Comparison of ENCODE assay signal across 17 cellular contexts in the genomic region with DNA sequence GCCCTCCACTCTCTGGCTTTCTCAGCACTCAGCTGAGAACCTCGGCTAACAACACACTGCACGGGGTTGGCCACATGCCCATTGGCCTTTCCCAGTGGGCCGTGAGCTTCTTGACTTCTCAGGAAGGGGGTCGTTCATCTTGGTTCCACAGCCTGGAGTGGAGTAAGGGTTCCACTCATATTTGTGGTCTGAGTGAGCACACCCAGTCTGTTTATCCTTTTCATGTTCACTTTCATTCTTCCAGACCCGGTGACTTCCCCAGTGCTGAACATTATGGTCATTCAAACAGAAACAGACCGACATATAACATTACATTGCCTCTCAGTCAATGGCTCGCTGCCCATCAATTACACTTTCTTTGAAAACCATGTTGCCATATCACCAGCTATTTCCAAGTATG. TPM values are rescaled to one million over a fixed set of nuclear protein-coding genes. Genes with fewer than 3 reads are reported as not detected.
A peak's percentile ranks its signal among the peaks of the same experiment; 100 is the strongest.
DNase-seq lines count a peak whose midpoint lies in the region; ATAC-seq, FAIRE-seq and TF ChIP-seq lines count a peak whose summit lies in the region.
"Had no signal": no experiment of that assay in that cellular context is flagged by ENCODE, and none has a peak within 500 bp of the region (broad histone marks: within the 10 kb centered on the region; RNA-seq: fewer than 3 reads in every experiment).

No MANE protein-coding gene starts in this region.

- POLR2A ChIA-PET in IMR-90 (lab: Charles Lee; ENCODE audit: unreplicated experiment) = interaction anchor here (0.7 kb wide), 1 partner anchor 35 kb away, joined by 3 read pairs; no protein-coding TSS in a partner anchor
- POLR2A ChIA-PET in GM12878 (lab: Charles Lee) = interaction anchor here (1.8 kb wide), 1 partner anchor 39 kb away, joined by 7 read pairs; the partner anchor contains the start of gene POLG2

- H4K91ac ChIP-seq in IMR-90 (ENCODE audit: insufficient read depth, low read depth, low read length) (no peak overlapping the region), mesenchymal stem cell (ENCODE audit: low read length) (no peak overlapping the region)

- RAD21 ChIA-PET in GM12878 (lab: Charles Lee; ENCODE audit: unreplicated experiment) = interaction anchor here (1.9 to 2.1 kb wide), 2 partner anchors 34 to 37 kb away, joined by 6 to 9 read pairs; no protein-coding TSS in a partner anchor

- H4K20me1 ChIP-seq in IMR-90 (ENCODE audit: insufficient read depth, low read length) = no peaks in the 10 kb centered on the region
- no peaks in the 10 kb centered on the region for H4K20me1 ChIP-seq in GM12878 (ENCODE audit: control insufficient read depth, insufficient read depth)

- dilution Hi-C loops in IMR-90 (cut with HindIII; ENCODE audit: low sequenced_read_pairs, unreplicated experiment) = no loop called here

- H3K14ac ChIP-seq in IMR-90 (replicated peaks; ENCODE audit: low read depth, low read length) (no peak overlapping the region; the same call in 1 of the 2 replicates), mesenchymal stem cell (ENCODE audit: low read length in 2 of 2) (no peak overlapping the region)

- H3K9ac ChIP-seq in IMR-90 (ENCODE audit: low read depth, low read length) (no peak overlapping the region), GM12878 (ENCODE audit: control insufficient read depth, insufficient read depth, low read length) (no peak overlapping the region), mesenchymal stem cell (ENCODE audit: low read length) (peak overlapping the region; percentile 32)
- H3K9ac ChIP-seq: parathyroid adenoma had no signal

- intact Hi-C loops in IMR-90 (cut with micrococcal nuclease) = no loop called here
- intact Hi-C loops in GM12878 (cut with micrococcal nuclease; ENCODE audit: unreplicated experiment) = no loop called here

- H3K9me3 Mint-ChIP-seq in T-helper 2 cell treated with Interferon-gamma antibody and Interleukin-4, amounts not matched to agents 5 μg/mL and 100 μg/mL, for 36 hours = peaks cover 5% of the 10 kb centered on the region
- H3K9me3 Mint-ChIP-seq: activated T-cell treated with anti-CD3 and anti-CD28 coated beads, Interleukin-2, amount 50 U/mL, for 72 hours had no signal

- TF ChIP-seq POLR2A in IMR-90 (IDR thresholded peaks at IDR 0.05; ENCODE audit: low read depth, low read length) (no peak), GM12878 (IDR thresholded peaks at IDR 0.05; ENCODE audit: low read depth, low read length) (no peak)

- no peak overlapping the region for H3K27ac Mint-ChIP-seq in T-helper 2 cell treated with Interferon-gamma antibody and Interleukin-4, amounts not matched to agents 5 μg/mL and 100 μg/mL, for 36 hours
- H3K27ac Mint-ChIP-seq: activated T-cell treated with anti-CD3 and anti-CD28 coated beads, Interleukin-2, amount 50 U/mL, for 72 hours had no signal

- peak; percentile 84 for ATAC-seq in IMR-90 (ENCODE audit: low read depth)
- ATAC-seq in GM12878 = peak; percentile 62
- no peak for ATAC-seq in HG03460 (IDR thresholded peaks at IDR 0.05; ENCODE audit: unreplicated experiment)
- no peak for ATAC-seq in HG03354 (IDR thresholded peaks at IDR 0.05; ENCODE audit: poor library complexity, severe bottlenecking, unreplicated experiment)
- ATAC-seq: activated T-cell treated with anti-CD3 and anti-CD28 coated beads, Interleukin-2, amount 50 U/mL, for 72 hours; HCT116; stimulated activated naive CD8-positive, alpha-beta T cell treated with anti-CD3 and anti-CD28 coated beads, Interleukin-15, Interleukin-2, amounts not matched to agents 100 U/mL and 50 U/mL, for 24 hours had no signal

- TF ChIP-seq RAD21 in IMR-90 (IDR thresholded peaks at IDR 0.05; ENCODE audit: low read length) (no peak), GM12878 (IDR thresholded peaks at IDR 0.05; ENCODE audit: insufficient read depth, low read depth, low read length) (no peak)

- no TSS peak for BruUV-seq in IMR-90 (replicated peaks; lab: Mats Ljungman, UMichigan)
- no TSS peak for BruUV-seq in GM12878 (replicated peaks; lab: Mats Ljungman, UMichigan)

- no peak overlapping the region for H3K27ac ChIP-seq in IMR-90 (ENCODE audit: insufficient read depth, low read length)
- no peak overlapping the region for H3K27ac ChIP-seq in GM12878 (ENCODE audit: control insufficient read depth, insufficient read depth)
- peak overlapping the region; percentile 16 for H3K27ac ChIP-seq in mesenchymal stem cell (ENCODE audit: low read length, poor library complexity, severe bottlenecking)
- no peak overlapping the region for H3K27ac ChIP-seq in small intestine (ENCODE audit: low read depth in 1 of 2, low read length in 1 of 2)
- H3K27ac ChIP-seq: breast epithelium, parathyroid adenoma had no signal

- H2BK15ac ChIP-seq in IMR-90 (ENCODE audit: low read depth, low read length) = no peak overlapping the region
- H2BK15ac ChIP-seq in mesenchymal stem cell (ENCODE audit: low read depth, poor library complexity, severe bottlenecking) = no peak overlapping the region

- no peaks in the 10 kb centered on the region for H3K36me3 ChIP-seq in IMR-90 (ENCODE audit: control insufficient read depth, insufficient read depth, low read length)
- H3K36me3 ChIP-seq in GM12878 (ENCODE audit: control insufficient read depth in 2 of 2, insufficient read depth in 2 of 2, low read length in 1 of 2) = no peaks in the 10 kb centered on the region
- peaks cover 0 to 69% of the 10 kb centered on the region in 2 experiments for H3K36me3 ChIP-seq in mesenchymal stem cell (ENCODE audit: control insufficient read depth in 1 of 2, insufficient read depth in 2 of 2, low read depth in 1 of 2, low read length in 2 of 2)
- no peaks in the 10 kb centered on the region for H3K36me3 ChIP-seq in small intestine (ENCODE audit: control insufficient read depth in 2 of 2, insufficient read depth in 2 of 2, low read length in 2 of 2)
- H3K36me3 ChIP-seq: breast epithelium had no signal

- H2BK20ac ChIP-seq in IMR-90 (ENCODE audit: low read depth, low read length) = no peak overlapping the region

- in situ Hi-C loops in IMR-90 (cut with MboI; ENCODE audit: low sequenced_read_pairs) (no loop called here), GM12878 (cut with MboI) (no loop called here)

- H3K27me3 ChIP-seq in IMR-90 (ENCODE audit: control insufficient read depth, insufficient read depth, low read length) (no peaks in the 10 kb centered on the region; the same call in 1 of the 2 replicates), GM12878 (replicated peaks in 1 of 2; ENCODE audit: control insufficient read depth in 2 of 2, insufficient read depth in 2 of 2, low read length in 1 of 2) (no peaks in the 10 kb centered on the region), mesenchymal stem cell (ENCODE audit: control insufficient read depth in 1 of 2, insufficient read depth in 1 of 2, low read length in 2 of 2) (no peaks in the 10 kb centered on the region), small intestine (ENCODE audit: control insufficient read depth in 2 of 2, insufficient read depth in 2 of 2, low read length in 2 of 2) (no peaks in the 10 kb centered on the region)
- H3K27me3 ChIP-seq: breast epithelium had no signal

- H3K4ac ChIP-seq in IMR-90 (ENCODE audit: low read depth, low read length) = no peak overlapping the region
- no peak overlapping the region for H3K4ac ChIP-seq in mesenchymal stem cell (ENCODE audit: low read depth in 1 of 2, low read length in 2 of 2)

- H2BK5ac ChIP-seq in IMR-90 (ENCODE audit: low read depth, low read length, poor library complexity, severe bottlenecking) (no peak overlapping the region), mesenchymal stem cell (ENCODE audit: low read depth, low read length, poor library complexity, severe bottlenecking) (no peak overlapping the region)

- H2AFZ ChIP-seq in IMR-90 (replicated peaks; ENCODE audit: low read length, poor library complexity) (peak overlapping the region; percentile 89), GM12878 (ENCODE audit: control insufficient read depth, low read depth, low read length) (no peak overlapping the region), mesenchymal stem cell (ENCODE audit: low read depth, low read length) (no peak overlapping the region)
- H2AFZ ChIP-seq: parathyroid adenoma had no signal

- no peak overlapping the region for H2BK12ac ChIP-seq in mesenchymal stem cell (ENCODE audit: low read length in 2 of 2)

- peaks cover 14% of the 10 kb centered on the region for H3K4me1 Mint-ChIP-seq in T-helper 2 cell treated with Interferon-gamma antibody and Interleukin-4, amounts not matched to agents 5 μg/mL and 100 μg/mL, for 36 hours (ENCODE audit: low read depth)

- no peak for FAIRE-seq in GM12878 (lab: Jason Lieb, UNC)
- FAIRE-seq in small intestine (lab: Jason Lieb, UNC) = no peak
- FAIRE-seq: GM18507 had no signal

- peaks cover 11% of the 10 kb centered on the region; the same call in 1 of the 2 replicates for H3K9me1 ChIP-seq in IMR-90 (ENCODE audit: insufficient read depth, low read length)

- H3K36me3 Mint-ChIP-seq in T-helper 2 cell treated with Interferon-gamma antibody and Interleukin-4, amounts not matched to agents 5 μg/mL and 100 μg/mL, for 36 hours (ENCODE audit: low read depth) = peaks cover 5% of the 10 kb centered on the region

- H3K4me2 ChIP-seq in IMR-90 (ENCODE audit: low read depth, low read length) (peak overlapping the region; percentile 48; the same call in 1 of the 2 replicates), GM12878 (ENCODE audit: control insufficient read depth, insufficient read depth) (peak overlapping the region; percentile 35; the same call in 1 of the 2 replicates), mesenchymal stem cell (ENCODE audit: low read length, poor library complexity, severe bottlenecking) (no peak overlapping the region)

- peak overlapping the region; percentile 3; the same call in 1 of the 2 replicates for H2BK120ac ChIP-seq in IMR-90 (ENCODE audit: low read depth, low read length)
- no peak overlapping the region for H2BK120ac ChIP-seq in mesenchymal stem cell (ENCODE audit: low read depth, low read length)

- H3K79me1 ChIP-seq in IMR-90 (ENCODE audit: low read depth in 1 of 2, low read length in 2 of 2) (no peaks in the 10 kb centered on the region), mesenchymal stem cell (replicated peaks; ENCODE audit: low read length, poor library complexity, severe bottlenecking) (no peaks in the 10 kb centered on the region)

- H3K23ac ChIP-seq in IMR-90 (ENCODE audit: low read depth, low read length) = peak overlapping the region; percentile 12; the same call in 1 of the 2 replicates
- no peak overlapping the region for H3K23ac ChIP-seq in mesenchymal stem cell (ENCODE audit: low read length in 2 of 2)

- 20% methylated on average over 1 of the region's 7 CpGs; no CpG with 5 or more reads in 1 of the 2 experiments for WGBS in IMR-90 (ENCODE audit: extremely low coverage in 2 of 2, insufficient read length in 1 of 2), 2 experiments
- 76% methylated on average over 7 of the region's 7 CpGs for WGBS in GM12878 (ENCODE audit: insufficient coverage, insufficient replicate concordance, low lambda C conversion rate, missing lambda C conversion rate)
- WGBS in mesenchymal stem cell = 53% methylated on average over 7 of the region's 7 CpGs
- 64 to 83% (median 77%) methylated on average over 7 of the region's 7 CpGs for WGBS in small intestine, 3 donors

- H3K4me3 Mint-ChIP-seq in T-helper 2 cell treated with Interferon-gamma antibody and Interleukin-4, amounts not matched to agents 5 μg/mL and 100 μg/mL, for 36 hours = no peak overlapping the region
- H3K4me3 Mint-ChIP-seq: activated T-cell treated with anti-CD3 and anti-CD28 coated beads, Interleukin-2, amount 50 U/mL, for 72 hours had no signal

- DNase-seq in AG08396 (ENCODE audit: low spot score) (peak; percentile 63), IMR-90 (peak; percentile 66), GM12878 (ENCODE audit: low read depth, low spot score) (no peak), mesenchymal stem cell (peak; percentile 68), small intestine (no peak)
- no peak for DNase-seq in T-helper 2 cell treated with Interferon-gamma antibody and Interleukin-4, amounts not matched to agents 5 μg/mL and 100 μg/mL, for 36 hours (ENCODE audit: low spot score)
- DNase-seq: activated T-cell treated with anti-CD3 and anti-CD28 coated beads, Interleukin-2, amount 50 U/mL, for 72 hours; NCI-H187; stimulated activated naive CD8-positive, alpha-beta T cell treated with anti-CD3 and anti-CD28 coated beads, Interleukin-15, Interleukin-2, amounts not matched to agents 100 U/mL and 50 U/mL, for 24 hours had no signal

- H2AK9ac ChIP-seq in IMR-90 (replicated peaks; ENCODE audit: low read depth, low read length, poor library complexity) = peak overlapping the region; percentile 77

- H4K5ac ChIP-seq in IMR-90 (ENCODE audit: low read depth, low read length) = no peak overlapping the region

- H3K18ac ChIP-seq in IMR-90 (ENCODE audit: low read depth, low read length) (no peak overlapping the region), mesenchymal stem cell (ENCODE audit: low read depth in 1 of 2, low read length in 2 of 2) (no peak overlapping the region)

- SMC1A ChIA-PET in GM12878 (lab: Charles Lee; ENCODE audit: uncharacterized antibody, unreplicated experiment) = interaction anchor here (0.9 to 2.3 kb wide), 3 partner anchors 9 to 45 kb away, joined by 4 to 10 read pairs (median 5); no protein-coding TSS in a partner anchor

- no peaks in the 10 kb centered on the region for H3K27me3 Mint-ChIP-seq in T-helper 2 cell treated with Interferon-gamma antibody and Interleukin-4, amounts not matched to agents 5 μg/mL and 100 μg/mL, for 36 hours (ENCODE audit: low read depth)

- H4K8ac ChIP-seq in IMR-90 (ENCODE audit: low read depth in 2 of 2, low read length in 2 of 2) = no peak overlapping the region
- H4K8ac ChIP-seq in mesenchymal stem cell (ENCODE audit: low read length) = no peak overlapping the region

- TF ChIP-seq EP300 in GM12878 (IDR thresholded peaks at IDR 0.05; ENCODE audit: borderline replicate concordance in 1 of 2, control insufficient read depth in 1 of 2, low read depth in 2 of 2, low read length in 2 of 2) = no peak

- CTCF ChIA-PET in IMR-90 (lab: Yijun Ruan, JAX) = interaction anchor here (1.3 kb wide), 1 partner anchor 38 kb away, joined by 5 read pairs; no protein-coding TSS in a partner anchor
- CTCF ChIA-PET in GM12878 (lab: Yijun Ruan, JAX) = interaction anchor here (0.9 to 2.7 kb wide), 6 partner anchors 8 to 137 kb away, joined by 3 to 12 read pairs (median 4); partner anchors contain the start of gene MILR1

- H3K56ac ChIP-seq in IMR-90 (ENCODE audit: extremely low read depth, insufficient read depth, low read length) = no peak overlapping the region

- H3K4me3 ChIP-seq in IMR-90 (ENCODE audit: insufficient read depth, low read depth, low read length) (no peak overlapping the region), GM12878 (no peak overlapping the region), mesenchymal stem cell (ENCODE audit: insufficient read depth in 1 of 2, low read depth in 1 of 2, low read length in 2 of 2) (peak overlapping the region in 1 of 2 experiments; percentile 36), small intestine (ENCODE audit: low read depth in 1 of 2, low read length in 2 of 2) (no peak overlapping the region)
- H3K4me3 ChIP-seq: breast epithelium, lung had no signal

- H3K79me2 ChIP-seq in GM12878 (ENCODE audit: control insufficient read depth, insufficient read depth, low read length) = no peaks in the 10 kb centered on the region
- H3K79me2 ChIP-seq: parathyroid adenoma had no signal

- no peak overlapping the region for H2AK5ac ChIP-seq in IMR-90 (ENCODE audit: low read depth, low read length)
- no peak overlapping the region for H2AK5ac ChIP-seq in mesenchymal stem cell (ENCODE audit: low read length, severe bottlenecking)

- TF ChIP-seq CTCF in IMR-90 (conservative IDR thresholded peaks at IDR 0.05; ENCODE audit: low read depth, low read length) (no peak), GM12878 (IDR thresholded peaks at IDR 0.05 in 2 of 3, conservative IDR thresholded peaks at IDR 0.05 in 1 of 3; ENCODE audit: control insufficient read depth in 2 of 3, extremely low read depth in 1 of 3, insufficient read depth in 1 of 3, low read depth in 3 of 3, low read length in 3 of 3) (no peak)

- H3K4me1 ChIP-seq in IMR-90 (ENCODE audit: control insufficient read depth, insufficient read depth, low read length) (peaks cover 8% of the 10 kb centered on the region), GM12878 (ENCODE audit: control insufficient read depth, insufficient read depth, low read length) (peaks cover 20% of the 10 kb centered on the region), mesenchymal stem cell (ENCODE audit: control insufficient read depth, insufficient read depth, low read depth, low read length) (peaks cover 17% of the 10 kb centered on the region), small intestine (ENCODE audit: control insufficient read depth in 2 of 2, insufficient read depth in 1 of 2, low read depth in 1 of 2, low read length in 1 of 2) (no peaks in the 10 kb centered on the region)
- H3K4me1 ChIP-seq: breast epithelium, parathyroid adenoma had no signal

- no peaks in the 10 kb centered on the region for H3K9me3 ChIP-seq in IMR-90 (ENCODE audit: control insufficient read depth, insufficient read depth, low read length)
- H3K9me3 ChIP-seq in GM12878 (replicated peaks; ENCODE audit: control insufficient read depth, insufficient read depth, low read length) = no peaks in the 10 kb centered on the region; the same call in 2 of the 3 replicates
- no peaks in the 10 kb centered on the region for H3K9me3 ChIP-seq in mesenchymal stem cell (ENCODE audit: control insufficient read depth, low read length)
- H3K9me3 ChIP-seq in small intestine (ENCODE audit: control insufficient read depth, low read depth) = no peaks in the 10 kb centered on the region
- H3K9me3 ChIP-seq: breast epithelium had no signal

RNA-seq across cellular contexts. Expression of gene MILR1, which starts 8.2 kb away (rescaled TPM):
- total RNA-seq in IMR-90 (2012; rRNA removed) (0.36 and 0.56 TPM in 2 replicates), GM12878 (2014; rRNA removed) (15.4 and 17.8 TPM in 2 replicates), GM12878 (2014; rRNA removed; fragmentation: Illumina TruSeq; extraction: Trizol) (24.0 and 24.6 TPM in 2 replicates), GM12878 (2021) (13.2 and 16.7 TPM in 2 replicates)
- polyA plus RNA-seq in IMR-90 (2012; rRNA removed) (0.23 and 0.44 TPM in 2 replicates), GM12878 (2011; rRNA removed) (2.0 and 2.4 TPM in 2 replicates), GM12878 (2014; fragmentation: Illumina TruSeq; extraction: Trizol) (47.2 and 54.1 TPM in 2 replicates), GM12878 (2014; fragmentation: Nextera tagmentation; extraction: Ambion mirVana) (10 to 100 TPM; 16.2 to 25.0 TPM), GM12878 (2014; rRNA removed) (16.4 and 19.2 TPM in 2 replicates), GM12878 (2016; fragmentation: Nextera tagmentation; extraction: Ambion mirVana) (1 to 10 TPM; 2.8 to 4.3 TPM), small intestine (1 to 10 TPM; 2.0 to 5.4 (median 3.8) TPM)
- 0.05 and 1.2 TPM in 2 replicates for polyA plus RNA-seq in IMR-90 (2012; cell fraction: cytosol; rRNA removed)
- 0.18 and 0.78 TPM in 2 replicates for polyA plus RNA-seq in IMR-90 (2012; cell fraction: nucleus; rRNA removed; ENCODE audit: low replicate concordance)
- total RNA-seq in GM12878 (2013; cell fraction: nucleolus; rRNA removed) = 8.4 and 8.8 TPM in 2 replicates
- polyA plus RNA-seq in GM12878 (2011; ENCODE audit: low read depth) = 3.6 TPM
- polyA plus RNA-seq in GM12878 (2011; cell fraction: cytosol; rRNA removed) = 2.1 and 3.8 TPM in 2 replicates
- 0.94 and 3.6 TPM in 2 replicates for polyA plus RNA-seq in GM12878 (2011; cell fraction: nucleus; rRNA removed)
- 3.4 and 5.0 TPM in 2 replicates for polyA plus RNA-seq in GM12878 (2012)
- polyA minus RNA-seq in GM12878 (2011; rRNA and poly(A)+ RNA removed) = 1.9 and 3.1 TPM in 2 replicates
- polyA minus RNA-seq in GM12878 (2011; cell fraction: cytosol; rRNA and poly(A)+ RNA removed) = not detected in 2 replicates
- 0.67 and 0.85 TPM in 2 replicates for polyA minus RNA-seq in GM12878 (2011; cell fraction: nucleus; rRNA and poly(A)+ RNA removed)
- polyA plus RNA-seq in mesenchymal stem cell (2013, experiment 1 of 2) = 6.6 TPM
- polyA plus RNA-seq in mesenchymal stem cell (2013, experiment 2 of 2) = 7.6 TPM
- total RNA-seq: G401 had no signal

RNA-seq across cellular contexts. Expression of gene POLG2, which starts 39.7 kb away (rescaled TPM):
- total RNA-seq in IMR-90 (2012; rRNA removed) (7.0 and 9.2 TPM in 2 replicates), GM12878 (2014; rRNA removed) (17.1 and 18.0 TPM in 2 replicates), GM12878 (2014; rRNA removed; fragmentation: Illumina TruSeq; extraction: Trizol) (22.0 and 22.8 TPM in 2 replicates), GM12878 (2021) (20.6 and 27.3 TPM in 2 replicates)
- polyA plus RNA-seq in IMR-90 (2012; rRNA removed) (6.6 and 7.7 TPM in 2 replicates), GM12878 (2011; rRNA removed) (24.8 and 32.9 TPM in 2 replicates), GM12878 (2014; fragmentation: Illumina TruSeq; extraction: Trizol) (22.4 and 24.9 TPM in 2 replicates), GM12878 (2014; fragmentation: Nextera tagmentation; extraction: Ambion mirVana) (10 to 100 TPM; 10.2 to 13.5 TPM), GM12878 (2014; rRNA removed) (22.3 and 27.7 TPM in 2 replicates), GM12878 (2016; fragmentation: Nextera tagmentation; extraction: Ambion mirVana) (10 to 100 TPM; 22.1 to 26.7 TPM), small intestine (1 to 10 TPM; 3.2 to 6.6 (median 5.8) TPM)
- polyA plus RNA-seq in IMR-90 (2012; cell fraction: cytosol; rRNA removed) = 1.7 and 3.1 TPM in 2 replicates
- 5.9 and 26.6 TPM in 2 replicates for polyA plus RNA-seq in IMR-90 (2012; cell fraction: nucleus; rRNA removed; ENCODE audit: low replicate concordance)
- total RNA-seq in GM12878 (2013; cell fraction: nucleolus; rRNA removed) = 67.1 and 73.4 TPM in 2 replicates
- 11.2 TPM for polyA plus RNA-seq in GM12878 (2011; ENCODE audit: low read depth)
- 10.6 and 12.0 TPM in 2 replicates for polyA plus RNA-seq in GM12878 (2011; cell fraction: cytosol; rRNA removed)
- polyA plus RNA-seq in GM12878 (2011; cell fraction: nucleus; rRNA removed) = 28.2 and 31.3 TPM in 2 replicates
- 17.8 and 18.2 TPM in 2 replicates for polyA plus RNA-seq in GM12878 (2012)
- 10.4 and 12.3 TPM in 2 replicates for polyA minus RNA-seq in GM12878 (2011; rRNA and poly(A)+ RNA removed)
- polyA minus RNA-seq in GM12878 (2011; cell fraction: cytosol; rRNA and poly(A)+ RNA removed) = 4.7 and 9.5 TPM in 2 replicates
- polyA minus RNA-seq in GM12878 (2011; cell fraction: nucleus; rRNA and poly(A)+ RNA removed) = 19.0 and 23.3 TPM in 2 replicates
- polyA plus RNA-seq in mesenchymal stem cell (2013, experiment 1 of 2) = 6.1 TPM
- 5.5 TPM for polyA plus RNA-seq in mesenchymal stem cell (2013, experiment 2 of 2)

RNA-seq across cellular contexts. Expression of gene DDX5, which starts 48.9 kb away (rescaled TPM):
- 253 and 330 TPM in 2 replicates for total RNA-seq in IMR-90 (2012; rRNA removed)
- 781 and 848 TPM in 2 replicates for polyA plus RNA-seq in IMR-90 (2012; rRNA removed)
- 975 and 1,133 TPM in 2 replicates for polyA plus RNA-seq in IMR-90 (2012; cell fraction: cytosol; rRNA removed)
- 2,426 and 5,868 TPM in 2 replicates for polyA plus RNA-seq in IMR-90 (2012; cell fraction: nucleus; rRNA removed; ENCODE audit: low replicate concordance)
- 814 and 838 TPM in 2 replicates for total RNA-seq in GM12878 (2013; cell fraction: nucleolus; rRNA removed)
- total RNA-seq in GM12878 (2014; rRNA removed) = 257 and 299 TPM in 2 replicates
- 482 and 485 TPM in 2 replicates for total RNA-seq in GM12878 (2014; rRNA removed; fragmentation: Illumina TruSeq; extraction: Trizol)
- 713 and 715 TPM in 2 replicates for total RNA-seq in GM12878 (2021)
- 329 TPM for polyA plus RNA-seq in GM12878 (2011; ENCODE audit: low read depth)
- 766 and 1,007 TPM in 2 replicates for polyA plus RNA-seq in GM12878 (2011; rRNA removed)
- 509 and 785 TPM in 2 replicates for polyA plus RNA-seq in GM12878 (2011; cell fraction: cytosol; rRNA removed)
- 2,281 and 3,127 TPM in 2 replicates for polyA plus RNA-seq in GM12878 (2011; cell fraction: nucleus; rRNA removed)
- 326 and 388 TPM in 2 replicates for polyA plus RNA-seq in GM12878 (2012)
- 689 and 910 TPM in 2 replicates for polyA plus RNA-seq in GM12878 (2014; fragmentation: Illumina TruSeq; extraction: Trizol)
- 100 to 1,000 TPM; 530 to 888 TPM for polyA plus RNA-seq in GM12878 (2014; fragmentation: Nextera tagmentation; extraction: Ambion mirVana)
- polyA plus RNA-seq in GM12878 (2014; rRNA removed) = 1,062 and 1,423 TPM in 2 replicates
- 100 to 1,000 TPM; 723 to 740 TPM for polyA plus RNA-seq in GM12878 (2016; fragmentation: Nextera tagmentation; extraction: Ambion mirVana)
- 294 and 317 TPM in 2 replicates for polyA minus RNA-seq in GM12878 (2011; rRNA and poly(A)+ RNA removed)
- 228 and 246 TPM in 2 replicates for polyA minus RNA-seq in GM12878 (2011; cell fraction: cytosol; rRNA and poly(A)+ RNA removed)
- polyA minus RNA-seq in GM12878 (2011; cell fraction: nucleus; rRNA and poly(A)+ RNA removed) = 742 and 1,263 TPM in 2 replicates
- 649 TPM for polyA plus RNA-seq in mesenchymal stem cell (2013, experiment 1 of 2)
- polyA plus RNA-seq in mesenchymal stem cell (2013, experiment 2 of 2) = 611 TPM
- 100 to 1,000 TPM; 269 to 330 (median 312) TPM for polyA plus RNA-seq in small intestine

RNA-seq across cellular contexts. Expression of gene CEP95, which starts 49.6 kb away (rescaled TPM):
- 6.1 and 13.3 TPM in 2 replicates for total RNA-seq in IMR-90 (2012; rRNA removed)
- 12.4 and 13.6 TPM in 2 replicates for polyA plus RNA-seq in IMR-90 (2012; rRNA removed)
- polyA plus RNA-seq in IMR-90 (2012; cell fraction: cytosol; rRNA removed) = 1.8 and 2.2 TPM in 2 replicates
- polyA plus RNA-seq in IMR-90 (2012; cell fraction: nucleus; rRNA removed; ENCODE audit: low replicate concordance) = 8.1 and 70.7 TPM in 2 replicates
- total RNA-seq in GM12878 (2013; cell fraction: nucleolus; rRNA removed) = 185 and 189 TPM in 2 replicates
- total RNA-seq in GM12878 (2014; rRNA removed) = 28.4 and 31.3 TPM in 2 replicates
- 35.1 and 36.6 TPM in 2 replicates for total RNA-seq in GM12878 (2014; rRNA removed; fragmentation: Illumina TruSeq; extraction: Trizol)
- 25.0 and 27.8 TPM in 2 replicates for total RNA-seq in GM12878 (2021)
- 30.9 TPM for polyA plus RNA-seq in GM12878 (2011; ENCODE audit: low read depth)
- 54.9 and 76.9 TPM in 2 replicates for polyA plus RNA-seq in GM12878 (2011; rRNA removed)
- polyA plus RNA-seq in GM12878 (2011; cell fraction: cytosol; rRNA removed) = 14.0 and 14.4 TPM in 2 replicates
- polyA plus RNA-seq in GM12878 (2011; cell fraction: nucleus; rRNA removed) = 89.8 and 130 TPM in 2 replicates
- 37.3 and 43.4 TPM in 2 replicates for polyA plus RNA-seq in GM12878 (2012)
- 37.2 and 41.8 TPM in 2 replicates for polyA plus RNA-seq in GM12878 (2014; fragmentation: Illumina TruSeq; extraction: Trizol)
- polyA plus RNA-seq in GM12878 (2014; fragmentation: Nextera tagmentation; extraction: Ambion mirVana) = 10 to 100 TPM; 17.7 to 22.6 TPM
- polyA plus RNA-seq in GM12878 (2014; rRNA removed) = 32.9 and 36.6 TPM in 2 replicates
- 10 to 100 TPM; 24.7 to 25.5 TPM for polyA plus RNA-seq in GM12878 (2016; fragmentation: Nextera tagmentation; extraction: Ambion mirVana)
- polyA minus RNA-seq in GM12878 (2011; rRNA and poly(A)+ RNA removed) = 29.8 and 30.0 TPM in 2 replicates
- polyA minus RNA-seq in GM12878 (2011; cell fraction: cytosol; rRNA and poly(A)+ RNA removed) = 10.2 and 22.7 TPM in 2 replicates
- polyA minus RNA-seq in GM12878 (2011; cell fraction: nucleus; rRNA and poly(A)+ RNA removed) = 38.3 and 61.3 TPM in 2 replicates
- polyA plus RNA-seq in mesenchymal stem cell (2013, experiment 1 of 2) = 26.6 TPM
- polyA plus RNA-seq in mesenchymal stem cell (2013, experiment 2 of 2) = 22.1 TPM
- polyA plus RNA-seq in small intestine = 10 to 100 TPM; 17.1 to 54.1 (median 52.7) TPM

Comparison
In these comparisons a context has a peak if more than half of its experiments do, and no peak if none do; other contexts are left out.
1. DNase-seq: peak in AG08396 (single experiment), IMR-90 (single experiment) and mesenchymal stem cell (single experiment); none in GM12878 (single experiment), small intestine (single experiment) and T-helper 2 cell treated with Interferon-gamma antibody and Interleukin-4, amounts not matched to agents 5 μg/mL and 100 μg/mL, for 36 hours (single experiment).
2. ATAC-seq: peak in IMR-90 (single experiment) and GM12878 (single experiment); none in HG03460 (single experiment) and HG03354 (single experiment).